Comparison of ENCODE assay signal across 24 cellular contexts in the genomic region with DNA sequence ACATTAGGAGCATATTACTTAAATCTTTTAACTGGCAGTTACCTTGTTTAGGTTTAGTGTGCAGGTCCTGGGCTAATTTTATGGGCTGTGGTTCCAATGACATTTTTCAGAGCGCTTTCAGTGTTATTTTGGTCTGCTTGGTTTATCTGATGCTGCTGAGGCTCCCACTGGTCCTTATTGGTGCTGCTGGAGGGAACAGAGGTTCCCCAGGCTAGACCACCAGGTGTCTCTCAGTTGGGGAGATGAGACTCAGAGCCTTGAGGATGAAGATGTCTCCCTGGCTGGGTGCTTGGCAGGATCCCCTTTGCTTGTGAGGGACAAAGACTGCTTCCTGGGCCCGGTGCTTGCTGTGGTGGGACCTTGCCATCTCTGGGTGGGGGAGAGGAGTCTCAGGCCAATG.
"Had no signal": no experiment of that assay in that cellular context is flagged by ENCODE, and none has a peak within 500 bp of the region (broad histone marks: within the 10 kb centered on the region; RNA-seq: fewer than 3 reads in every experiment).

No MANE protein-coding gene starts in this region.

- H3K27ac ChIP-seq: colonic mucosa, epithelial cell of prostate, gastroesophageal sphincter, tibial artery, VCaP had no signal

- H3K27me3 Mint-ChIP-seq: activated CD4-positive, alpha-beta T cell treated with anti-CD3 and anti-CD28 coated beads, Interleukin-2, amount 10 ng/mL, durations not matched to agents 7 days and 5 days; naive thymus-derived CD8-positive, alpha-beta T cell; progenitor cell of endocrine pancreas; stimulated activated naive CD8-positive, alpha-beta T cell treated with anti-CD3 and anti-CD28 coated beads, Interleukin-15, Interleukin-2, amounts not matched to agents 100 ng/mL and 50 ng/mL, for 24 hours had no signal

- ATAC-seq: activated naive CD4-positive, alpha-beta T cell treated with anti-CD3 and anti-CD28 coated beads, Interleukin-2, amount 50 U/mL, for 72 hours; gastroesophageal sphincter; left ventricle myocardium superior had no signal

- H3K36me3 ChIP-seq: colonic mucosa, gastroesophageal sphincter, tibial artery had no signal

- H3K4me3 Mint-ChIP-seq: activated CD4-positive, alpha-beta T cell treated with anti-CD3 and anti-CD28 coated beads, Interleukin-2, amount 10 ng/mL, durations not matched to agents 7 days and 5 days; mesothelial cell of epicardium; naive thymus-derived CD8-positive, alpha-beta T cell; stimulated activated naive CD8-positive, alpha-beta T cell treated with anti-CD3 and anti-CD28 coated beads, Interleukin-15, Interleukin-2, amounts not matched to agents 100 ng/mL and 50 ng/mL, for 24 hours; T-helper 2 cell treated with Interferon-gamma antibody and Interleukin-4, amounts not matched to agents 5 μg/mL and 100 μg/mL, for 36 hours had no signal

- DNase-seq: activated CD4-positive, alpha-beta T cell treated with anti-CD3 and anti-CD28 coated beads, Interleukin-2, amount 10 ng/mL, durations not matched to agents 7 days and 5 days; activated CD4-positive, CD25-positive, alpha-beta regulatory T cell treated with anti-CD3 and anti-CD28 coated beads, Interleukin-2, amount 50 U/mL, for 72 hours; activated T-cell treated with anti-CD3 and anti-CD28 coated beads, Interleukin-2, amount 50 U/mL, for 1 hour; central memory CD4-positive, alpha-beta T cell; colonic mucosa; head of caudate nucleus; hypothalamus; left ventricle myocardium superior; mammary epithelial cell; naive thymus-derived CD8-positive, alpha-beta T cell; retina; stimulated activated CD4-positive, alpha-beta T cell treated with anti-CD3 and anti-CD28 coated beads, Interleukin-2, amount 100 ng/mL, for 48 hours; stimulated activated CD8-positive, alpha-beta memory T cell treated with anti-CD3 and anti-CD28 coated beads, Interleukin-4, amount 100 ng/mL, for 48 hours; tibial artery had no signal

- FAIRE-seq: astrocyte, islet of Langerhans had no signal

- H3K9me3 ChIP-seq: colonic mucosa had no signal

- H3K4me1 ChIP-seq: colonic mucosa, gastroesophageal sphincter, tibial artery had no signal

- H3K4me1 Mint-ChIP-seq: mesothelial cell of epicardium; naive thymus-derived CD8-positive, alpha-beta T cell had no signal

- H3K27me3 ChIP-seq: colonic mucosa, gastroesophageal sphincter, tibial artery had no signal

- H3K4me3 ChIP-seq: colonic mucosa, gastroesophageal sphincter, tibial artery had no signal

- H3K27ac Mint-ChIP-seq: activated naive CD4-positive, alpha-beta T cell treated with anti-CD3 and anti-CD28 coated beads, Interleukin-2, amount 50 U/mL, for 72 hours; progenitor cell of endocrine pancreas; stimulated activated naive CD8-positive, alpha-beta T cell treated with anti-CD3 and anti-CD28 coated beads, Interleukin-15, Interleukin-2, amounts not matched to agents 100 ng/mL and 50 ng/mL, for 24 hours; T-helper 2 cell treated with Interferon-gamma antibody and Interleukin-4, amounts not matched to agents 5 μg/mL and 100 μg/mL, for 36 hours had no signal
